Comparison of ENCODE assay signal across 1 cellular context in the genomic region with DNA sequence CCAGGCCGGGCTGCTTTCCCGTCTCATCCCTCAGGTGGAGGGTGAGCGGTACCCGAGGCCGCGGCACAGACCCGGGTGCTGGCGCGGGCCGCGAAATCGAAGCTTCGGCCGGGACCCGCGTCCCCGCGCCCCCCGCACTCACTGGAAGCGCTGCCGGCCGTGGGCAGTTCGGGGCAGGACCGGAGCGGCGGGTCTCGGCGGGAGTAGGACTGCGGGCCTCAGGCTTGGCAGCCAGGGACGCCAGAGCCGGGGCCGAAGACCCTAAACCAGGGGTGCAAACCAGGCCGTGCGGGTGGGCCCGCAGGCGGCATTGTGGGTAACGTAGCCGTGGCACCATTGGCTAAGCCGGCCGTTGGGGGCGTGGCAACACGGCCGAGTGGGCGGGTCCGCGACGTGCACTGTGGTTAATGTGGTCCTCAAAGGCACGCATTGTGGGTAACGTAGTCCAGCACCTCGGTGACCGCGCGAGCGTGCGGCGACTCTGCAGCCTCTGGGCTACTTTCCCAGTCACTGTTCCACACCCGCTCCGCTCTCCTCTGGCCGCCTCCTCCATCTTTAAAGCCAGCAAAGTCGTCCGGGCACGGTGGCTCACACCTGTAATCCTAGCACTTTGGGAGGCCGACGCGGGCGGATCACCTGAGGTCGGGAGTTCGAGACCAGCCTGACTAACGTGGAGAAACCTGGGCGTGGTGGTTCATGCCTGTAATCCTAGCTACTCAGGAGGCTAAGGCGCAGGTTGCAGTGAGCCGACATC.
TF ChIP-seq lines count a peak whose summit lies in the region.

ZNF500 (minus strand) TSS at position 288 of the 754 bp plus-strand sequence. CDS start 1,184 bp downstream, outside the sequence.

TF ChIP-seq in HepG2, 621 proteins besides CTCF, POLR2A, EP300 and RAD21 (continued from another document and continues in another):
- TF ChIP-seq, protein P1, sequence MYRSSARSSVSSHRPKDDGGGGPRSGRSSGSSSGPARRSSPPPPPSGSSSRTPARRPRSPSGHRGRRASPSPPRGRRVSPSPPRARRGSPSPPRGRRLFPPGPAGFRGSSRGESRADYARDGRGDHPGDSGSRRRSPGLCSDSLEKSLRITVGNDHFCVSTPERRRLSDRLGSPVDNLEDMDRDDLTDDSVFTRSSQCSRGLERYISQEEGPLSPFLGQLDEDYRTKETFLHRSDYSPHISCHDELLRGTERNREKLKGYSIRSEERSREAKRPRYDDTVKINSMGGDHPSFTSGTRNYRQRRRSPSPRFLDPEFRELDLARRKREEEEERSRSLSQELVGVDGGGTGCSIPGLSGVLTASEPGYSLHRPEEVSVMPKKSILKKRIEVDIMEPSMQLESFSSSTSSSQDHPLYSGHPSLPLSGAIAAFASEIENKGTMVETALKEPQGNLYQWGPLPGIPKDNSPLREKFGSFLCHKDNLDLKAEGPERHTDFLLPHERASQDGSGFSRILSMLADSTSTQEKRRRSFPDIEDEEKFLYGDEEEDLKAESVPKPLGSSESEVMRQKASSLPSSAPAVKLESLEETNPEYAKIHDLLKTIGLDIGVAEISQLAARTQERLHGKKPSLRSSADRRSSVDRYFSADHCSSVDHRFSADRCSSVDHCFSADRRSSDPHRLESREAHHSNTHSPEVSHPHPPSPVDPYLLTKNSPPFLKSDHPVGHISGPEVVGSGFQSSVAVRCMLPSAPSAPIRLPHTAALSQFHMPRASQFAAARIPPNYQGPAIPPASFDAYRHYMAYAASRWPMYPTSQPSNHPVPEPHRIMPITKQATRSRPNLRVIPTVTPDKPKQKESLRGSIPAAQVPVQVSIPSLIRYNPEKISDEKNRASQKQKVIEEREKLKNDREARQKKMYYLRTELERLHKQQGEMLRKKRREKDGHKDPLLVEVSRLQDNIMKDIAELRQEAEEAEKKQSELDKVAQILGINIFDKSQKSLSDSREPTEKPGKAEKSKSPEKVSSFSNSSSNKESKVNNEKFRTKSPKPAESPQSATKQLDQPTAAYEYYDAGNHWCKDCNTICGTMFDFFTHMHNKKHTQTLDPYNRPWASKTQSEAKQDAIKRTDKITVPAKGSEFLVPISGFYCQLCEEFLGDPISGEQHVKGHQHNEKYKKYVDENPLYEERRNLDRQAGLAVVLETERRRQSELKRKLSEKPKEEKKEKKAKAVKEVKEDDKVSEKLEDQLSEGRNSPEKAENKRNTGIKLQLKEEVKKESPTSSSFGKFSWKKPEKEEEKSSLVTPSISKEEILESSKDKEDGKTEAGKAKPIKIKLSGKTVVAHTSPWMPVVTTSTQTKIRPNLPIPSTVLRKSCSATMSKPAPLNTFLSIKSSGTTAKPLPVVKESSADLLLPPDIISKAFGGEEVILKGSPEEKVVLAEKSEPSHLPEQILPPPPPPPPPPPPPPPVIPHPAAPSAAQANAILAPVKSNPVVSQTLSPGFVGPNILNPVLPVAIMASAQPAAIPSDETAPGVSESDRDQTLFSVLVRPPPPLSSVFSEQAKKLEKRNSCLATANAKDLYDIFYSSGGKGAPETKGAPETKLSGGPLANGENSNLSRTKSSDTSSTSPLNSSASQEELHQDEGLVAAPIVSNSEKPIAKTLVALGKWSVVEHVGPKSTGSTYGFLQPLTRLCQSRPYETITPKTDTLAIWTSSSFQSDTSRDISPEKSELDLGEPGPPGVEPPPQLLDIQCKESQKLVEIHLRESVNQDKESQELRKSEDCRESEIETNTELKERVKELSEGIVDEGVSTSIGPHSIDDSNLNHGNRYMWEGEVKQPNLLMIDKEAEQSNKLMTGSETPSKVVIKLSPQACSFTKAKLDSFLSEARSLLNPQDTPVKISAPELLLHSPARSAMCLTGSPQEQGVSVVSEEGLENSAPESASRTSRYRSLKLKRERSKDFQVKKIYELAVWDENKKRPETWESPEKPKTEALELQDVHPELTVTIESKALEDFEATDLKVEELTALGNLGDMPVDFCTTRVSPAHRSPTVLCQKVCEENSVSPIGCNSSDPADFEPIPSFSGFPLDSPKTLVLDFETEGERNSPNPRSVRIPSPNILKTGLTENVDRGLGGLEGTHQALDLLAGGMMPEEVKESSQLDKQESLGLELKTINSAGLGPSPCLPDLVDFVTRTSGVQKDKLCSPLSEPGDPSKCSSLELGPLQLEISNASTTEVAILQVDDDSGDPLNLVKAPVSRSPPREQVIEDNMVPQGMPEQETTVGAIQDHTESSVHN (CRISPR knock-in tag; IDR thresholded peaks at IDR 0.05), result no peak
- TF ChIP-seq ZNF879 (CRISPR knock-in tag; IDR thresholded peaks at IDR 0.05), result peak; percentile 80; the same call in 1 of the 2 replicates
- no peak; the same call in 1 of the 2 replicates for TF ChIP-seq DNMT3B (CRISPR knock-in tag; conservative IDR thresholded peaks at IDR 0.05)
- no peak for TF ChIP-seq MLXIP (CRISPR knock-in tag; IDR thresholded peaks at IDR 0.05; ENCODE audit: borderline replicate concordance)
- TF ChIP-seq, protein P2, sequence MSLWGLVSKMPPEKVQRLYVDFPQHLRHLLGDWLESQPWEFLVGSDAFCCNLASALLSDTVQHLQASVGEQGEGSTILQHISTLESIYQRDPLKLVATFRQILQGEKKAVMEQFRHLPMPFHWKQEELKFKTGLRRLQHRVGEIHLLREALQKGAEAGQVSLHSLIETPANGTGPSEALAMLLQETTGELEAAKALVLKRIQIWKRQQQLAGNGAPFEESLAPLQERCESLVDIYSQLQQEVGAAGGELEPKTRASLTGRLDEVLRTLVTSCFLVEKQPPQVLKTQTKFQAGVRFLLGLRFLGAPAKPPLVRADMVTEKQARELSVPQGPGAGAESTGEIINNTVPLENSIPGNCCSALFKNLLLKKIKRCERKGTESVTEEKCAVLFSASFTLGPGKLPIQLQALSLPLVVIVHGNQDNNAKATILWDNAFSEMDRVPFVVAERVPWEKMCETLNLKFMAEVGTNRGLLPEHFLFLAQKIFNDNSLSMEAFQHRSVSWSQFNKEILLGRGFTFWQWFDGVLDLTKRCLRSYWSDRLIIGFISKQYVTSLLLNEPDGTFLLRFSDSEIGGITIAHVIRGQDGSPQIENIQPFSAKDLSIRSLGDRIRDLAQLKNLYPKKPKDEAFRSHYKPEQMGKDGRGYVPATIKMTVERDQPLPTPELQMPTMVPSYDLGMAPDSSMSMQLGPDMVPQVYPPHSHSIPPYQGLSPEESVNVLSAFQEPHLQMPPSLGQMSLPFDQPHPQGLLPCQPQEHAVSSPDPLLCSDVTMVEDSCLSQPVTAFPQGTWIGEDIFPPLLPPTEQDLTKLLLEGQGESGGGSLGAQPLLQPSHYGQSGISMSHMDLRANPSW (CRISPR knock-in tag; IDR thresholded peaks at IDR 0.05; ENCODE audit: borderline replicate concordance), result no peak
- 0 out of 2 replicates have a peak, but pooled peaks have one; percentile 48 for TF ChIP-seq FOXK2 (IDR thresholded peaks at IDR 0.05)
- TF ChIP-seq BCL6 (CRISPR knock-in tag; IDR thresholded peaks at IDR 0.05), result peak; percentile 45; the same call in 1 of the 2 replicates
- TF ChIP-seq JUNB (CRISPR knock-in tag; IDR thresholded peaks at IDR 0.05; ENCODE audit: borderline replicate concordance), result no peak
- no peak for TF ChIP-seq ZNF670 (CRISPR knock-in tag; IDR thresholded peaks at IDR 0.05; ENCODE audit: borderline replicate concordance)
- TF ChIP-seq ZNF839 (CRISPR knock-in tag; IDR thresholded peaks at IDR 0.05; ENCODE audit: borderline replicate concordance), result no peak; the same call in 1 of the 2 replicates
- TF ChIP-seq, protein P3, sequence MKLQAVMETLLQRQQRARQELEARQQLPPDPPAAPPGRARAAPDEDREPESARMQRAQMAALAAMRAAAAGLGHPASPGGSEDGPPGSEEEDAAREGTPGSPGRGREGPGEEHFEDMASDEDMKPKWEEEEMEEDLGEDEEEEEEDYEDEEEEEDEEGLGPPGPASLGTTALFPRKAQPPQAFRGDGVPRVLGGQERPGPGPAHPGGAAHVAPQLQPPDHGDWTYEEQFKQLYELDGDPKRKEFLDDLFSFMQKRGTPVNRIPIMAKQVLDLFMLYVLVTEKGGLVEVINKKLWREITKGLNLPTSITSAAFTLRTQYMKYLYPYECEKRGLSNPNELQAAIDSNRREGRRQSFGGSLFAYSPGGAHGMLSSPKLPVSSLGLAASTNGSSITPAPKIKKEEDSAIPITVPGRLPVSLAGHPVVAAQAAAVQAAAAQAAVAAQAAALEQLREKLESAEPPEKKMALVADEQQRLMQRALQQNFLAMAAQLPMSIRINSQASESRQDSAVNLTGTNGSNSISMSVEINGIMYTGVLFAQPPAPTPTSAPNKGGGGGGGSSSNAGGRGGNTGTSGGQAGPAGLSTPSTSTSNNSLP (IDR thresholded peaks at IDR 0.05; ENCODE audit: low read depth, low read length), result no peak
- peak; percentile 89 for TF ChIP-seq ZNF574 (CRISPR knock-in tag; IDR thresholded peaks at IDR 0.05)
- TF ChIP-seq THAP9 (CRISPR knock-in tag; IDR thresholded peaks at IDR 0.05; ENCODE audit: borderline replicate concordance), result peak; percentile 63
- no peak for TF ChIP-seq SP1 (IDR thresholded peaks at IDR 0.05)
- peak; percentile 99 for TF ChIP-seq SP1 (CRISPR knock-in tag; IDR thresholded peaks at IDR 0.05)
- TF ChIP-seq NFYB (CRISPR knock-in tag; IDR thresholded peaks at IDR 0.05), result peak; percentile 90
- TF ChIP-seq TFAP4 (IDR thresholded peaks at IDR 0.05; ENCODE audit: borderline replicate concordance, low read depth), result no peak; the same call in 1 of the 2 replicates
- TF ChIP-seq NFKB2 (CRISPR knock-in tag; IDR thresholded peaks at IDR 0.05; ENCODE audit: borderline replicate concordance), result no peak
- TF ChIP-seq ZNF260 (CRISPR knock-in tag; IDR thresholded peaks at IDR 0.05; ENCODE audit: borderline replicate concordance, low read depth), result no peak
- peak; percentile 81 for TF ChIP-seq TFDP2 (CRISPR knock-in tag; IDR thresholded peaks at IDR 0.05)
- TF ChIP-seq REL (CRISPR knock-in tag; conservative IDR thresholded peaks at IDR 0.05), result no peak
- TF ChIP-seq ZNF562 (CRISPR knock-in tag; IDR thresholded peaks at IDR 0.05; ENCODE audit: borderline replicate concordance), result no peak
- TF ChIP-seq LCORL (IDR thresholded peaks at IDR 0.05), result no peak
- TF ChIP-seq LCORL (CRISPR knock-in tag; IDR thresholded peaks at IDR 0.05), result peak; percentile 96
